ENCODE assay signal across 20 cellular contexts in genomic region chr2:45781464-45781811, GRCh38.
DNase-seq lines count a peak whose midpoint lies in the region; ATAC-seq and TF ChIP-seq lines count a peak whose summit lies in the region.
"Had no signal": no experiment of that assay in that cellular context is flagged by ENCODE, and none has a peak within 500 bp of the region (broad histone marks: within the 10 kb centered on the region; RNA-seq: fewer than 3 reads in every experiment).

No MANE protein-coding gene starts in this region.

- TF ChIP-seq EP300 in sigmoid colon (IDR thresholded peaks at IDR 0.05), result no peak

- WGBS in sigmoid colon, 2 donors, result 89 to 94% methylated on average over 5 of the region's 5 CpGs

- no TSS peak for BruUV-seq in A673 (replicated peaks; lab: Mats Ljungman, UMichigan)

- no peak for TF ChIP-seq POLR2A in sigmoid colon (IDR thresholded peaks at IDR 0.05)

- in situ Hi-C loops in GM13977 (cut with MboI; ENCODE audit: low pct_unique_long_range_greater_than_20kb, low sequenced_read_pairs, unreplicated experiment), result no loop called here

- ATAC-seq in GM21526 (IDR thresholded peaks at IDR 0.05; ENCODE audit: low FRiP score, unreplicated experiment) (peak; percentile 42), HG03354 (IDR thresholded peaks at IDR 0.05; ENCODE audit: poor library complexity, severe bottlenecking, unreplicated experiment) (peak; percentile 50), foreskin keratinocyte (no peak)
- ATAC-seq: CD8-positive, alpha-beta T cell; K562 had no signal

- intact Hi-C loops in sigmoid colon (cut with DNase I) (no loop called here), A673 (cut with micrococcal nuclease; ENCODE audit: unreplicated experiment) (no loop called here)

- CTCF ChIA-PET in A673 (lab: Charles Lee), result no interaction called here

- POLR2A ChIA-PET in A673 (lab: Charles Lee; ENCODE audit: low non-redundant PET), result no interaction called here

- DNase-seq in GM13977 (ENCODE audit: low spot score) (peak; percentile 46), sigmoid colon (peak; percentile 37), A673 (ENCODE audit: low spot score) (no peak), NCI-H1092 treated with DMSO at 0.1 percent for 48 hours (lab: John Stamatoyannopoulos, UW) (no peak), foreskin keratinocyte (no peak), SHP77 (lab: John Stamatoyannopoulos, UW) (no peak)
- DNase-seq: BE2C; CD8-positive, alpha-beta T cell; DMS79 treated with DMSO at 0.1 percent for 48 hours; NCI-H1436; NCI-H2029 treated with DMSO at 0.1 percent for 48 hours; NCI-H2171 treated with DMSO at 0.1 percent for 48 hours; NCI-H446 treated with DMSO at 0.1 percent for 48 hours; NK-92 treated with Interleukin-12 subunit alpha and Interleukin-12 subunit beta, amount 100 ng/mL, for 24 hours; OCI-M1; SIG-M5 had no signal

- H3K9me3 ChIP-seq in sigmoid colon, result no peaks in the 10 kb centered on the region
- H3K9me3 ChIP-seq in A673 (ENCODE audit: low read depth, low read length, poor library complexity, severe bottlenecking), result no peaks in the 10 kb centered on the region
- H3K9me3 ChIP-seq: BE2C, HAP-1 had no signal

- H3K4me3 ChIP-seq in sigmoid colon (no peak overlapping the region), A673 (ENCODE audit: low read depth, low read length, poor library complexity, severe bottlenecking) (no peak overlapping the region)
- H3K4me3 ChIP-seq: HAP-1, K562 had no signal

- no peak overlapping the region for H3K27ac ChIP-seq in sigmoid colon
- no peak overlapping the region for H3K27ac ChIP-seq in A673 (ENCODE audit: low read depth, low read length, poor library complexity, severe bottlenecking)
- H3K27ac ChIP-seq in foreskin keratinocyte, result no peak overlapping the region

- TF ChIP-seq CTCF in GM13977 (IDR thresholded peaks at IDR 0.05; ENCODE audit: extremely low read depth, insufficient read depth, missing control alignments) (no peak), sigmoid colon (IDR thresholded peaks at IDR 0.05) (no peak), A673 (conservative IDR thresholded peaks at IDR 0.05; ENCODE audit: low read depth, low read length) (no peak), foreskin keratinocyte (conservative IDR thresholded peaks at IDR 0.05) (no peak)

- no peaks in the 10 kb centered on the region for H3K36me3 ChIP-seq in sigmoid colon
- no peaks in the 10 kb centered on the region for H3K36me3 ChIP-seq in A673 (ENCODE audit: insufficient read depth, low read length, poor library complexity, severe bottlenecking)
- H3K36me3 ChIP-seq: BE2C, HAP-1 had no signal

- H3K4me1 ChIP-seq in sigmoid colon, result peaks cover 0 to 47% (median 31%) of the 10 kb centered on the region in 4 donors
- no peaks in the 10 kb centered on the region for H3K4me1 ChIP-seq in A673 (ENCODE audit: insufficient read depth, low read length, poor library complexity, severe bottlenecking)
- no peaks in the 10 kb centered on the region for H3K4me1 ChIP-seq in foreskin keratinocyte
- H3K4me1 ChIP-seq: HAP-1 had no signal

- H3K27me3 ChIP-seq in sigmoid colon (no peaks in the 10 kb centered on the region), A673 (replicated peaks; ENCODE audit: insufficient read depth, low read depth, low read length, poor library complexity) (no peaks in the 10 kb centered on the region), foreskin keratinocyte (no peaks in the 10 kb centered on the region)
- H3K27me3 ChIP-seq: BE2C had no signal

Comparison
In these comparisons a context has a peak if more than half of its experiments do, and no peak if none do; other contexts are left out.
1. DNase-seq: peak in GM13977 (single experiment) and sigmoid colon (single experiment); none in A673 (single experiment), NCI-H1092 treated with DMSO at 0.1 percent for 48 hours (single experiment), foreskin keratinocyte (0 of 2) and SHP77 (0 of 2).